Comparison of ENCODE assay signal across 29 cellular contexts in genomic region chr9:23567756-23568155, GRCh38.
"Had no signal": no experiment of that assay in that cellular context is flagged by ENCODE, and none has a peak within 500 bp of the region (broad histone marks: within the 10 kb centered on the region; RNA-seq: fewer than 3 reads in every experiment).

No MANE protein-coding gene starts in this region.

- ATAC-seq: activated naive CD4-positive, alpha-beta T cell treated with anti-CD3 and anti-CD28 coated beads, Interleukin-2, amount 50 U/mL, for 72 hours; activated T-cell treated with anti-CD3 and anti-CD28 coated beads, Interleukin-2, amount 50 U/mL, for 72 hours; foreskin keratinocyte; gastrocnemius medialis; heart left ventricle; T-helper 17 cell had no signal

- H3K4me3 Mint-ChIP-seq: activated CD4-positive, alpha-beta memory T cell treated with anti-CD3 and anti-CD28 coated beads, Interleukin-2, amount 10 ng/mL, durations not matched to agents 7 days and 5 days; activated CD4-positive, alpha-beta T cell treated with anti-CD3 and anti-CD28 coated beads, Interleukin-2, amount 10 ng/mL, durations not matched to agents 7 days and 5 days; activated naive CD4-positive, alpha-beta T cell treated with anti-CD3 and anti-CD28 coated beads, Interleukin-2, amount 10 ng/mL, durations not matched to agents 7 days and 5 days; activated naive CD8-positive, alpha-beta T cell treated with anti-CD3 and anti-CD28 coated beads, Interleukin-2, amount 10 ng/mL, durations not matched to agents 7 days and 5 days; activated T-cell treated with anti-CD3 and anti-CD28 coated beads, Interleukin-2, amount 50 U/mL, for 24 hours; activated T-cell treated with anti-CD3 and anti-CD28 coated beads, Interleukin-2, amount 50 U/mL, for 72 hours; dendritic cell treated with granulocyte-macrophage colony-stimulating factor and Interleukin-4, amounts not matched to agents 40 ng/mL and 50 ng/mL, for 4 days; endodermal cell; T-helper 17 cell; T-helper 2 cell treated with Interferon-gamma antibody and Interleukin-4, amounts not matched to agents 5 μg/mL and 100 μg/mL, for 36 hours had no signal

- H3K9me3 ChIP-seq: ascending aorta, esophagus muscularis mucosa, gastrocnemius medialis, heart left ventricle had no signal

- DNase-seq: activated CD4-positive, alpha-beta memory T cell treated with anti-CD3 and anti-CD28 coated beads, Interleukin-2, amount 10 ng/mL, durations not matched to agents 7 days and 5 days; activated CD4-positive, alpha-beta T cell treated with anti-CD3 and anti-CD28 coated beads for 1 hour; activated CD4-positive, alpha-beta T cell treated with anti-CD3 and anti-CD28 coated beads for 4 hours; activated CD4-positive, alpha-beta T cell treated with anti-CD3 and anti-CD28 coated beads, Interleukin-2, amount 10 ng/mL, durations not matched to agents 7 days and 5 days; activated CD4-positive, alpha-beta T cell treated with anti-CD3 and anti-CD28 coated beads, Interleukin-2, amount 50 U/mL, for 4 hours; activated CD4-positive, CD25-positive, alpha-beta regulatory T cell; activated CD8-positive, alpha-beta memory T cell treated with anti-CD3 and anti-CD28 coated beads, Interleukin-2, amount 50 U/mL, for 48 hours; activated gamma-delta T cell; activated naive CD4-positive, alpha-beta T cell; activated naive CD4-positive, alpha-beta T cell treated with anti-CD3 and anti-CD28 coated beads, Interleukin-2, amount 10 ng/mL, durations not matched to agents 7 days and 5 days; activated naive CD8-positive, alpha-beta T cell treated with anti-CD3 and anti-CD28 coated beads, Interleukin-2, amount 10 ng/mL, durations not matched to agents 7 days and 5 days; activated T-cell treated with anti-CD3 and anti-CD28 coated beads for 4 hours; activated T-cell treated with anti-CD3 and anti-CD28 coated beads, Interleukin-2, amount 50 U/mL, for 24 hours; activated T-cell treated with anti-CD3 and anti-CD28 coated beads, Interleukin-2, amount 50 U/mL, for 72 hours; effector memory CD4-positive, alpha-beta T cell; endodermal cell; foreskin keratinocyte; gastrocnemius medialis; glutamatergic neuron; heart left ventricle; T-helper 17 cell; T1000 had no signal

- H3K4me3 ChIP-seq: ascending aorta, coronary artery, dorsolateral prefrontal cortex, esophagus muscularis mucosa, gastrocnemius medialis, heart left ventricle had no signal

- H3K27me3 Mint-ChIP-seq: activated CD4-positive, alpha-beta memory T cell treated with anti-CD3 and anti-CD28 coated beads, Interleukin-2, amount 10 ng/mL, durations not matched to agents 7 days and 5 days; activated CD4-positive, alpha-beta T cell treated with anti-CD3 and anti-CD28 coated beads, Interleukin-2, amount 10 ng/mL, durations not matched to agents 7 days and 5 days; activated naive CD4-positive, alpha-beta T cell treated with anti-CD3 and anti-CD28 coated beads, Interleukin-2, amount 10 ng/mL, durations not matched to agents 7 days and 5 days; activated naive CD8-positive, alpha-beta T cell treated with anti-CD3 and anti-CD28 coated beads, Interleukin-2, amount 10 ng/mL, durations not matched to agents 7 days and 5 days; activated T-cell treated with anti-CD3 and anti-CD28 coated beads, Interleukin-2, amount 50 U/mL, for 24 hours; dendritic cell treated with granulocyte-macrophage colony-stimulating factor and Interleukin-4, amounts not matched to agents 40 ng/mL and 50 ng/mL, for 4 days; T-helper 17 cell had no signal

- H3K27ac Mint-ChIP-seq: activated CD4-positive, alpha-beta memory T cell treated with anti-CD3 and anti-CD28 coated beads, Interleukin-2, amount 10 ng/mL, durations not matched to agents 7 days and 5 days; activated CD4-positive, alpha-beta T cell treated with anti-CD3 and anti-CD28 coated beads, Interleukin-2, amount 10 ng/mL, durations not matched to agents 7 days and 5 days; activated naive CD4-positive, alpha-beta T cell treated with anti-CD3 and anti-CD28 coated beads, Interleukin-2, amount 10 ng/mL, durations not matched to agents 7 days and 5 days; activated naive CD4-positive, alpha-beta T cell treated with anti-CD3 and anti-CD28 coated beads, Interleukin-2, amount 50 U/mL, for 72 hours; activated naive CD8-positive, alpha-beta T cell treated with anti-CD3 and anti-CD28 coated beads, Interleukin-2, amount 10 ng/mL, durations not matched to agents 7 days and 5 days; activated T-cell treated with anti-CD3 and anti-CD28 coated beads, Interleukin-2, amount 50 U/mL, for 24 hours; activated T-cell treated with anti-CD3 and anti-CD28 coated beads, Interleukin-2, amount 50 U/mL, for 72 hours; dendritic cell treated with granulocyte-macrophage colony-stimulating factor and Interleukin-4, amounts not matched to agents 40 ng/mL and 50 ng/mL, for 4 days; endodermal cell; T-helper 17 cell; T-helper 2 cell treated with Interferon-gamma antibody and Interleukin-4, amounts not matched to agents 5 μg/mL and 100 μg/mL, for 36 hours had no signal

- H3K4me1 Mint-ChIP-seq: activated CD4-positive, alpha-beta memory T cell treated with anti-CD3 and anti-CD28 coated beads, Interleukin-2, amount 10 ng/mL, durations not matched to agents 7 days and 5 days; activated CD4-positive, alpha-beta T cell treated with anti-CD3 and anti-CD28 coated beads, Interleukin-2, amount 10 ng/mL, durations not matched to agents 7 days and 5 days; activated naive CD4-positive, alpha-beta T cell treated with anti-CD3 and anti-CD28 coated beads, Interleukin-2, amount 10 ng/mL, durations not matched to agents 7 days and 5 days; activated naive CD8-positive, alpha-beta T cell treated with anti-CD3 and anti-CD28 coated beads, Interleukin-2, amount 10 ng/mL, durations not matched to agents 7 days and 5 days; T-helper 17 cell had no signal

- H3K4me1 ChIP-seq: ascending aorta, foreskin keratinocyte, gastrocnemius medialis had no signal

- H3K36me3 ChIP-seq: ascending aorta, esophagus muscularis mucosa, gastrocnemius medialis, heart left ventricle had no signal

- H3K9me3 Mint-ChIP-seq: endodermal cell had no signal

- H3K27me3 ChIP-seq: ascending aorta, dorsolateral prefrontal cortex, esophagus muscularis mucosa, foreskin keratinocyte, gastrocnemius medialis, heart left ventricle had no signal

- H3K36me3 Mint-ChIP-seq: activated naive CD4-positive, alpha-beta T cell treated with anti-CD3 and anti-CD28 coated beads, Interleukin-2, amount 10 ng/mL, durations not matched to agents 7 days and 5 days; activated naive CD4-positive, alpha-beta T cell treated with anti-CD3 and anti-CD28 coated beads, Interleukin-2, amount 50 U/mL, for 72 hours; activated naive CD8-positive, alpha-beta T cell treated with anti-CD3 and anti-CD28 coated beads, Interleukin-2, amount 10 ng/mL, durations not matched to agents 7 days and 5 days had no signal

- H3K27ac ChIP-seq: ascending aorta, coronary artery, esophagus muscularis mucosa, foreskin keratinocyte, gastrocnemius medialis, heart left ventricle had no signal
